In the genomic region with DNA sequence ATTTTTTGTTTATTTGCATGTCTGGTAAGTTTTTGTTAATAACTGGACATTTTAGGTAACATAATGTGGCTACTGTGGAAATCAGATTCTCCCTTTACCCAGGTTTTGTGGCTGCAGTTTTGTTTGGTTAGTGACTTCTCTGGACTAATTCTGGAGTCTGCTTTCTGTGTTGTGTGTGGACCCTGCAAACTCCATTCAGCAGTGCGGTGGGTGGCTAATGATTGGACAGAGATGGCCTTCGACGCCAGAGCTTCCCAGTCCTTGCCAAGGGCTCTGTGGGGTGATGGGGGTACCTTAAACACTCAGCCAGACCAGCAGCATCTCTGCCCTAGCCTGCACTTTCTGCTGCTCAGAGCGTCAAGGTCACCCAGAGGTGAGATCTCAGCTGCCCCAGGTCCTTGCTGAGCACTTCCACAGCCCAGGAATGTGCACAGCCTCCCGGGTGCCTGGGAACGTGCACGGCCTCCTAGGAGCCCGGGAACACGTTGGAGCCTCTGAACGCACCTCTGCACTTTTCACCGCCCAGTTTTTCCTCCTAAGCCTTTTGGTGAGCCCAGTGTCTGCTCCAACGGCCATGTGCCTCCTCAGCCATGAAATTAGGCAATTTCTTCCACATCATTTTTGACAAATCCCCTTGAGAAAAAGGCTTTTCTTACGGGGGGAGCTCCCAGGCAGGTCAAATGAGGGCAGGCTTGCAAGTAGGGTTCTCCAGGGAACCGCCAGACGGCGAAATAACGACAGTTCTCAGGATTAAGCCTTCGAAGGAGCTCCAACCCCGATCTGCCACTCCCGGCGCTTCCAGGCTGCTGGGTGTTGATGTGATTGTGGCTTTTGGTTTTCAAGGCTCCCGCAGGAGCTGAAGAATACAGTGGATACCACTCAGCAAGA, we compare ENCODE assay signal across 1 cellular context.
A peak's percentile ranks its signal among the peaks of the same experiment; 100 is the strongest.
TF ChIP-seq lines count a peak whose summit lies in the region.

No MANE protein-coding gene starts in this region.

TF ChIP-seq in HepG2, 621 proteins besides CTCF, POLR2A, EP300 and RAD21:
- TF ChIP-seq NFKB2 (CRISPR knock-in tag; IDR thresholded peaks at IDR 0.05; ENCODE audit: borderline replicate concordance) (no peak), ZNF331 (CRISPR knock-in tag; IDR thresholded peaks at IDR 0.05) (peak; percentile 98), SALL1 (CRISPR knock-in tag; IDR thresholded peaks at IDR 0.05) (peak; percentile 30; the same call in 1 of the 2 replicates), RXRA (CRISPR knock-in tag; IDR thresholded peaks at IDR 0.05) (peak; percentile 40), TBX2 (CRISPR knock-in tag; IDR thresholded peaks at IDR 0.05; ENCODE audit: borderline replicate concordance) (0 out of 2 replicates have a peak, but pooled peaks have one; percentile 23), KDM2A (CRISPR knock-in tag; IDR thresholded peaks at IDR 0.05; ENCODE audit: borderline replicate concordance, low read depth) (peak; percentile 21; the same call in 1 of the 2 replicates), GPBP1L1 (CRISPR knock-in tag; IDR thresholded peaks at IDR 0.05) (no peak), ZNF264 (CRISPR knock-in tag; IDR thresholded peaks at IDR 0.05) (no peak), ZNF550 (CRISPR knock-in tag; IDR thresholded peaks at IDR 0.05; ENCODE audit: borderline replicate concordance) (peak; percentile 97), ZFP36 (IDR thresholded peaks at IDR 0.05; ENCODE audit: borderline replicate concordance, low read depth, low read length, partially characterized antibody) (no peak), DDIT3 (CRISPR knock-in tag; IDR thresholded peaks at IDR 0.05) (no peak), HNF4A (CRISPR knock-in tag; IDR thresholded peaks at IDR 0.05) (0 out of 2 replicates have a peak, but pooled peaks have one; percentile 7), MAX (IDR thresholded peaks at IDR 0.05) (0 out of 2 replicates have a peak, but pooled peaks have one; percentile 47), RARA (CRISPR knock-in tag; IDR thresholded peaks at IDR 0.05) (peak; percentile 67), HDAC1 (CRISPR knock-in tag; IDR thresholded peaks at IDR 0.05) (peak; percentile 44), ESRRA (CRISPR knock-in tag; IDR thresholded peaks at IDR 0.05; ENCODE audit: low read depth) (peak; percentile 97), RXRB (CRISPR knock-in tag; IDR thresholded peaks at IDR 0.05; ENCODE audit: borderline replicate concordance) (peak; percentile 34; the same call in 1 of the 2 replicates), ZBTB26 (CRISPR knock-in tag; IDR thresholded peaks at IDR 0.05; ENCODE audit: borderline replicate concordance) (peak; percentile 98), TEAD3 (CRISPR knock-in tag; optimal IDR thresholded peaks at IDR 0.05; ENCODE audit: borderline replicate concordance) (peak; percentile 44), ZBTB38 (CRISPR knock-in tag; IDR thresholded peaks at IDR 0.05) (peak; percentile 44; the same call in 1 of the 2 replicates), RFXANK (CRISPR knock-in tag; IDR thresholded peaks at IDR 0.05) (no peak), MEIS1 (CRISPR knock-in tag; IDR thresholded peaks at IDR 0.05; ENCODE audit: borderline replicate concordance) (no peak), ZNF768 (CRISPR knock-in tag; IDR thresholded peaks at IDR 0.05) (peak; percentile 58; the same call in 1 of the 2 replicates)
- TF ChIP-seq, protein P1, sequence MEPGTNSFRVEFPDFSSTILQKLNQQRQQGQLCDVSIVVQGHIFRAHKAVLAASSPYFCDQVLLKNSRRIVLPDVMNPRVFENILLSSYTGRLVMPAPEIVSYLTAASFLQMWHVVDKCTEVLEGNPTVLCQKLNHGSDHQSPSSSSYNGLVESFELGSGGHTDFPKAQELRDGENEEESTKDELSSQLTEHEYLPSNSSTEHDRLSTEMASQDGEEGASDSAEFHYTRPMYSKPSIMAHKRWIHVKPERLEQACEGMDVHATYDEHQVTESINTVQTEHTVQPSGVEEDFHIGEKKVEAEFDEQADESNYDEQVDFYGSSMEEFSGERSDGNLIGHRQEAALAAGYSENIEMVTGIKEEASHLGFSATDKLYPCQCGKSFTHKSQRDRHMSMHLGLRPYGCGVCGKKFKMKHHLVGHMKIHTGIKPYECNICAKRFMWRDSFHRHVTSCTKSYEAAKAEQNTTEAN (CRISPR knock-in tag; conservative IDR thresholded peaks at IDR 0.05), result no peak
- TF ChIP-seq, protein P2, sequence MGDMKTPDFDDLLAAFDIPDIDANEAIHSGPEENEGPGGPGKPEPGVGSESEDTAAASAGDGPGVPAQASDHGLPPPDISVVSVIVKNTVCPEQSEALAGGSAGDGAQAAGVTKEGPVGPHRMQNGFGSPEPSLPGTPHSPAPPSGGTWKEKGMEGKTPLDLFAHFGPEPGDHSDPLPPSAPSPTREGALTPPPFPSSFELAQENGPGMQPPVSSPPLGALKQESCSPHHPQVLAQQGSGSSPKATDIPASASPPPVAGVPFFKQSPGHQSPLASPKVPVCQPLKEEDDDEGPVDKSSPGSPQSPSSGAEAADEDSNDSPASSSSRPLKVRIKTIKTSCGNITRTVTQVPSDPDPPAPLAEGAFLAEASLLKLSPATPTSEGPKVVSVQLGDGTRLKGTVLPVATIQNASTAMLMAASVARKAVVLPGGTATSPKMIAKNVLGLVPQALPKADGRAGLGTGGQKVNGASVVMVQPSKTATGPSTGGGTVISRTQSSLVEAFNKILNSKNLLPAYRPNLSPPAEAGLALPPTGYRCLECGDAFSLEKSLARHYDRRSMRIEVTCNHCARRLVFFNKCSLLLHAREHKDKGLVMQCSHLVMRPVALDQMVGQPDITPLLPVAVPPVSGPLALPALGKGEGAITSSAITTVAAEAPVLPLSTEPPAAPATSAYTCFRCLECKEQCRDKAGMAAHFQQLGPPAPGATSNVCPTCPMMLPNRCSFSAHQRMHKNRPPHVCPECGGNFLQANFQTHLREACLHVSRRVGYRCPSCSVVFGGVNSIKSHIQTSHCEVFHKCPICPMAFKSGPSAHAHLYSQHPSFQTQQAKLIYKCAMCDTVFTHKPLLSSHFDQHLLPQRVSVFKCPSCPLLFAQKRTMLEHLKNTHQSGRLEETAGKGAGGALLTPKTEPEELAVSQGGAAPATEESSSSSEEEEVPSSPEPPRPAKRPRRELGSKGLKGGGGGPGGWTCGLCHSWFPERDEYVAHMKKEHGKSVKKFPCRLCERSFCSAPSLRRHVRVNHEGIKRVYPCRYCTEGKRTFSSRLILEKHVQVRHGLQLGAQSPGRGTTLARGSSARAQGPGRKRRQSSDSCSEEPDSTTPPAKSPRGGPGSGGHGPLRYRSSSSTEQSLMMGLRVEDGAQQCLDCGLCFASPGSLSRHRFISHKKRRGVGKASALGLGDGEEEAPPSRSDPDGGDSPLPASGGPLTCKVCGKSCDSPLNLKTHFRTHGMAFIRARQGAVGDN (CRISPR knock-in tag; IDR thresholded peaks at IDR 0.05), result peak; percentile 49
- TF ChIP-seq, protein P3, sequence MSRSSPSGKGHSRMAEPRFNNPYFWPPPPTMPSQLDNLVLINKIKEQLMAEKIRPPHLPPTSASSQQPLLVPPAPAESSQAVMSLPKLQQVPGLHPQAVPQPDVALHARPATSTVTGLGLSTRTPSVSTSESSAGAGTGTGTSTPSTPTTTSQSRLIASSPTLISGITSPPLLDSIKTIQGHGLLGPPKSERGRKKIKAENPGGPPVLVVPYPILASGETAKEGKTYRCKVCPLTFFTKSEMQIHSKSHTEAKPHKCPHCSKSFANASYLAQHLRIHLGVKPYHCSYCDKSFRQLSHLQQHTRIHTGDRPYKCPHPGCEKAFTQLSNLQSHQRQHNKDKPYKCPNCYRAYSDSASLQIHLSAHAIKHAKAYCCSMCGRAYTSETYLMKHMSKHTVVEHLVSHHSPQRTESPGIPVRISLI (CRISPR knock-in tag; IDR thresholded peaks at IDR 0.05; ENCODE audit: borderline replicate concordance), result no peak
- TF ChIP-seq, protein P4, sequence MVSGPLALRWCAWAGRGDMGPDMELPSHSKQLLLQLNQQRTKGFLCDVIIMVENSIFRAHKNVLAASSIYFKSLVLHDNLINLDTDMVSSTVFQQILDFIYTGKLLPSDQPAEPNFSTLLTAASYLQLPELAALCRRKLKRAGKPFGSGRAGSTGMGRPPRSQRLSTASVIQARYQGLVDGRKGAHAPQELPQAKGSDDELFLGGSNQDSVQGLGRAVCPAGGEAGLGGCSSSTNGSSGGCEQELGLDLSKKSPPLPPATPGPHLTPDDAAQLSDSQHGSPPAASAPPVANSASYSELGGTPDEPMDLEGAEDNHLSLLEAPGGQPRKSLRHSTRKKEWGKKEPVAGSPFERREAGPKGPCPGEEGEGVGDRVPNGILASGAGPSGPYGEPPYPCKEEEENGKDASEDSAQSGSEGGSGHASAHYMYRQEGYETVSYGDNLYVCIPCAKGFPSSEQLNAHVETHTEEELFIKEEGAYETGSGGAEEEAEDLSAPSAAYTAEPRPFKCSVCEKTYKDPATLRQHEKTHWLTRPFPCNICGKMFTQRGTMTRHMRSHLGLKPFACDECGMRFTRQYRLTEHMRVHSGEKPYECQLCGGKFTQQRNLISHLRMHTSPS (CRISPR knock-in tag; IDR thresholded peaks at IDR 0.05; ENCODE audit: low read depth), result no peak
TF ChIP-seq in HepG2: peak in this region for 17.
